Comparison of ENCODE assay signal across 28 cellular contexts in genomic region chr12:21392384-21392783, GRCh38. TPM values are rescaled to one million over a fixed set of nuclear protein-coding genes. Genes with fewer than 3 reads are reported as not detected.
"Had no signal": no experiment of that assay in that cellular context is flagged by ENCODE, and none has a peak within 500 bp of the region (broad histone marks: within the 10 kb centered on the region; RNA-seq: fewer than 3 reads in every experiment).

No MANE protein-coding gene starts in this region.

- H3K9me3 Mint-ChIP-seq: activated CD4-positive, alpha-beta memory T cell treated with anti-CD3 and anti-CD28 coated beads for 36 hours; activated CD4-positive, alpha-beta T cell treated with anti-CD3 and anti-CD28 coated beads, Interleukin-2, amount 10 ng/mL, durations not matched to agents 7 days and 5 days; activated T-cell treated with anti-CD3 and anti-CD28 coated beads, Interleukin-2, amount 50 U/mL, for 72 hours; activated T-helper 17 cell treated with anti-CD3 and anti-CD28 coated beads, Interleukin-2, amount 50 U/mL, for 72 hours; T-helper 2 cell treated with Interferon-gamma antibody and Interleukin-4, amounts not matched to agents 5 μg/mL and 100 μg/mL, for 36 hours had no signal

- H3K4me1 ChIP-seq: adrenal gland, body of pancreas, breast epithelium, Peyer's patch had no signal

- DNase-seq: activated CD4-positive, alpha-beta memory T cell treated with anti-CD3 and anti-CD28 coated beads for 36 hours; activated CD4-positive, alpha-beta T cell treated with anti-CD3 and anti-CD28 coated beads, Interleukin-2, amount 10 ng/mL, durations not matched to agents 7 days and 5 days; activated effector memory CD4-positive, alpha-beta T cell treated with anti-CD3 and anti-CD28 coated beads, Interleukin-2, amount 50 U/mL, for 16 hours; activated naive CD4-positive, alpha-beta T cell; activated naive CD4-positive, alpha-beta T cell treated with anti-CD3 and anti-CD28 coated beads, Interleukin-2, amount 50 U/mL, for 16 hours; activated naive CD8-positive, alpha-beta T cell treated with anti-CD3 and anti-CD28 coated beads, Interleukin-2, amount 10 ng/mL, durations not matched to agents 7 days and 5 days; activated T-cell treated with anti-CD3 and anti-CD28 coated beads, Interleukin-2, amount 50 U/mL, for 1 hour; activated T-cell treated with anti-CD3 and anti-CD28 coated beads, Interleukin-2, amount 50 U/mL, for 72 hours; adrenal gland; body of pancreas; NCI-H1092 treated with DMSO at 0.1 percent for 48 hours; NCI-H1417 treated with DMSO at 0.1 percent for 48 hours; NCI-H1930; NCI-H2081 treated with DMSO at 0.1 percent for 48 hours; NCI-H226; NCI-H446 treated with DMSO at 0.1 percent for 48 hours; NCI-H524 treated with DMSO at 0.1 percent for 48 hours; PC-3; Peyer's patch; Right ventricle myocardium superior had no signal

- H3K27ac Mint-ChIP-seq: activated CD4-positive, alpha-beta memory T cell treated with anti-CD3 and anti-CD28 coated beads for 36 hours; activated CD4-positive, alpha-beta T cell treated with anti-CD3 and anti-CD28 coated beads, Interleukin-2, amount 10 ng/mL, durations not matched to agents 7 days and 5 days; activated naive CD8-positive, alpha-beta T cell treated with anti-CD3 and anti-CD28 coated beads, Interleukin-2, amount 10 ng/mL, durations not matched to agents 7 days and 5 days; activated T-cell treated with anti-CD3 and anti-CD28 coated beads, Interleukin-2, amount 50 U/mL, for 72 hours; activated T-helper 17 cell treated with anti-CD3 and anti-CD28 coated beads, Interleukin-2, amount 50 U/mL, for 72 hours; T-helper 2 cell treated with Interferon-gamma antibody and Interleukin-4, amounts not matched to agents 5 μg/mL and 100 μg/mL, for 36 hours had no signal

- ATAC-seq: activated T-helper 17 cell treated with anti-CD3 and anti-CD28 coated beads, Interleukin-2, amount 50 U/mL, for 72 hours; body of pancreas; PC-3 had no signal

- H3K27me3 Mint-ChIP-seq: activated T-helper 17 cell treated with anti-CD3 and anti-CD28 coated beads, Interleukin-2, amount 50 U/mL, for 72 hours had no signal

- H3K36me3 ChIP-seq: adrenal gland, breast epithelium, Peyer's patch had no signal

- H3K4me3 Mint-ChIP-seq: activated CD4-positive, alpha-beta memory T cell treated with anti-CD3 and anti-CD28 coated beads for 36 hours; activated CD4-positive, alpha-beta T cell treated with anti-CD3 and anti-CD28 coated beads, Interleukin-2, amount 10 ng/mL, durations not matched to agents 7 days and 5 days; activated naive CD8-positive, alpha-beta T cell treated with anti-CD3 and anti-CD28 coated beads, Interleukin-2, amount 10 ng/mL, durations not matched to agents 7 days and 5 days; activated T-helper 17 cell treated with anti-CD3 and anti-CD28 coated beads, Interleukin-2, amount 50 U/mL, for 72 hours; T-helper 2 cell treated with Interferon-gamma antibody and Interleukin-4, amounts not matched to agents 5 μg/mL and 100 μg/mL, for 36 hours had no signal

- H3K27ac ChIP-seq: adrenal gland, body of pancreas, breast epithelium, Peyer's patch had no signal

- H3K9me3 ChIP-seq: adrenal gland, body of pancreas, breast epithelium, Peyer's patch had no signal

- H3K4me3 ChIP-seq: adrenal gland, body of pancreas, breast epithelium, Peyer's patch had no signal

- H3K27me3 ChIP-seq: adrenal gland, body of pancreas, breast epithelium, Peyer's patch had no signal

- H3K36me3 Mint-ChIP-seq: activated CD4-positive, alpha-beta memory T cell treated with anti-CD3 and anti-CD28 coated beads for 36 hours; activated naive CD8-positive, alpha-beta T cell treated with anti-CD3 and anti-CD28 coated beads, Interleukin-2, amount 10 ng/mL, durations not matched to agents 7 days and 5 days had no signal

- H3K4me1 Mint-ChIP-seq: activated T-helper 17 cell treated with anti-CD3 and anti-CD28 coated beads, Interleukin-2, amount 50 U/mL, for 72 hours had no signal

RNA-seq across cellular contexts. Expression of gene IAPP, which starts 19.7 kb away (rescaled TPM):
- total RNA-seq: activated CD4-positive, alpha-beta memory T cell treated with anti-CD3 and anti-CD28 coated beads for 36 hours; activated CD4-positive, alpha-beta T cell treated with anti-CD3 and anti-CD28 coated beads, Interleukin-2, amount 10 ng/mL, durations not matched to agents 7 days and 5 days; activated CD8-positive, alpha-beta memory T cell treated with anti-CD3 and anti-CD28 coated beads for 36 hours; activated naive CD8-positive, alpha-beta T cell treated with anti-CD3 and anti-CD28 coated beads, Interleukin-2, amount 10 ng/mL, durations not matched to agents 7 days and 5 days; activated T-cell treated with anti-CD3 and anti-CD28 coated beads, Interleukin-2, amount 50 U/mL, for 72 hours; activated T-helper 17 cell treated with anti-CD3 and anti-CD28 coated beads, Interleukin-2, amount 50 U/mL, for 72 hours; adrenal gland; astrocyte; breast epithelium; cardiac septum; M059J; PC-3; Peyer's patch; Right ventricle myocardium superior; T-helper 1 cell treated with Interleukin-12 subunit alpha and Interleukin-12 subunit beta and Interleukin-4 antibody, amounts not matched to agents 30 ng/mL and 1 ng/mL, for 36 hours had no signal

RNA-seq across cellular contexts. Expression of gene SLCO1A2, which starts 57.7 kb away (rescaled TPM):
- total RNA-seq: activated CD4-positive, alpha-beta memory T cell treated with anti-CD3 and anti-CD28 coated beads for 36 hours; activated CD4-positive, alpha-beta T cell treated with anti-CD3 and anti-CD28 coated beads, Interleukin-2, amount 10 ng/mL, durations not matched to agents 7 days and 5 days; activated CD8-positive, alpha-beta memory T cell treated with anti-CD3 and anti-CD28 coated beads for 36 hours; activated naive CD8-positive, alpha-beta T cell treated with anti-CD3 and anti-CD28 coated beads, Interleukin-2, amount 10 ng/mL, durations not matched to agents 7 days and 5 days; activated T-cell treated with anti-CD3 and anti-CD28 coated beads, Interleukin-2, amount 50 U/mL, for 72 hours; activated T-helper 17 cell treated with anti-CD3 and anti-CD28 coated beads, Interleukin-2, amount 50 U/mL, for 72 hours; adrenal gland; body of pancreas; cardiac septum; PC-3; Peyer's patch; Right ventricle myocardium superior; T-helper 1 cell treated with Interleukin-12 subunit alpha and Interleukin-12 subunit beta and Interleukin-4 antibody, amounts not matched to agents 30 ng/mL and 1 ng/mL, for 36 hours had no signal
- polyA plus RNA-seq: adrenal gland had no signal
